1 cellular context compared by ENCODE assay signal in genomic region chr5:177390363-177391300, GRCh38.
TF ChIP-seq lines count a peak whose summit lies in the region.

No MANE protein-coding gene starts in this region.

TF ChIP-seq in K562, 482 proteins besides CTCF, POLR2A, EP300 and RAD21 (continued from another document):
- TF ChIP-seq, protein P1, sequence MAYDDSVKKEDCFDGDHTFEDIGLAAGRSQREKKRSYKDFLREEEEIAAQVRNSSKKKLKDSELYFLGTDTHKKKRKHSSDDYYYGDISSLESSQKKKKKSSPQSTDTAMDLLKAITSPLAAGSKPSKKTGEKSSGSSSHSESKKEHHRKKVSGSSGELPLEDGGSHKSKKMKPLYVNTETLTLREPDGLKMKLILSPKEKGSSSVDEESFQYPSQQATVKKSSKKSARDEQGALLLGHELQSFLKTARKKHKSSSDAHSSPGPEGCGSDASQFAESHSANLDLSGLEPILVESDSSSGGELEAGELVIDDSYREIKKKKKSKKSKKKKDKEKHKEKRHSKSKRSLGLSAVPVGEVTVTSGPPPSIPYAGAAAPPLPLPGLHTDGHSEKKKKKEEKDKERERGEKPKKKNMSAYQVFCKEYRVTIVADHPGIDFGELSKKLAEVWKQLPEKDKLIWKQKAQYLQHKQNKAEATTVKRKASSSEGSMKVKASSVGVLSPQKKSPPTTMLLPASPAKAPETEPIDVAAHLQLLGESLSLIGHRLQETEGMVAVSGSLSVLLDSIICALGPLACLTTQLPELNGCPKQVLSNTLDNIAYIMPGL (CRISPR knock-in tag; IDR thresholded peaks at IDR 0.05): 0 out of 2 replicates have a peak, but pooled peaks have one; percentile 44
- TF ChIP-seq CSDE1 (IDR thresholded peaks at IDR 0.05): peak in 1 of 2 experiments; percentile 57; a peak in 1 of 4 replicates
- TF ChIP-seq, protein P2, sequence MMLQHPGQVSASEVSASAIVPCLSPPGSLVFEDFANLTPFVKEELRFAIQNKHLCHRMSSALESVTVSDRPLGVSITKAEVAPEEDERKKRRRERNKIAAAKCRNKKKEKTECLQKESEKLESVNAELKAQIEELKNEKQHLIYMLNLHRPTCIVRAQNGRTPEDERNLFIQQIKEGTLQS (IDR thresholded peaks at IDR 0.05): no peak
- TF ChIP-seq, protein P2 (CRISPR knock-in tag; conservative IDR thresholded peaks at IDR 0.05): 0 out of 2 replicates have a peak, but pooled peaks have one; percentile 38
- TF ChIP-seq MIER1 (IDR thresholded peaks at IDR 0.05; ENCODE audit: low read depth): no peak
- no peak for TF ChIP-seq ZNF696 (CRISPR knock-in tag; conservative IDR thresholded peaks at IDR 0.05)
- peak; percentile 61; the same call in 1 of the 2 replicates for TF ChIP-seq CTBP1 (IDR thresholded peaks at IDR 0.05; ENCODE audit: borderline replicate concordance)
- peak; percentile 23; the same call in 1 of the 2 replicates for TF ChIP-seq BHLHE40 (IDR thresholded peaks at IDR 0.05; ENCODE audit: low read length)
- TF ChIP-seq, protein P3, sequence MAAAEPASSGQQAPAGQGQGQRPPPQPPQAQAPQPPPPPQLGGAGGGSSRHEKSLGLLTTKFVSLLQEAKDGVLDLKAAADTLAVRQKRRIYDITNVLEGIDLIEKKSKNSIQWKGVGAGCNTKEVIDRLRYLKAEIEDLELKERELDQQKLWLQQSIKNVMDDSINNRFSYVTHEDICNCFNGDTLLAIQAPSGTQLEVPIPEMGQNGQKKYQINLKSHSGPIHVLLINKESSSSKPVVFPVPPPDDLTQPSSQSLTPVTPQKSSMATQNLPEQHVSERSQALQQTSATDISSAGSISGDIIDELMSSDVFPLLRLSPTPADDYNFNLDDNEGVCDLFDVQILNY (CRISPR knock-in tag; IDR thresholded peaks at IDR 0.05): no peak
- TF ChIP-seq, protein P4, sequence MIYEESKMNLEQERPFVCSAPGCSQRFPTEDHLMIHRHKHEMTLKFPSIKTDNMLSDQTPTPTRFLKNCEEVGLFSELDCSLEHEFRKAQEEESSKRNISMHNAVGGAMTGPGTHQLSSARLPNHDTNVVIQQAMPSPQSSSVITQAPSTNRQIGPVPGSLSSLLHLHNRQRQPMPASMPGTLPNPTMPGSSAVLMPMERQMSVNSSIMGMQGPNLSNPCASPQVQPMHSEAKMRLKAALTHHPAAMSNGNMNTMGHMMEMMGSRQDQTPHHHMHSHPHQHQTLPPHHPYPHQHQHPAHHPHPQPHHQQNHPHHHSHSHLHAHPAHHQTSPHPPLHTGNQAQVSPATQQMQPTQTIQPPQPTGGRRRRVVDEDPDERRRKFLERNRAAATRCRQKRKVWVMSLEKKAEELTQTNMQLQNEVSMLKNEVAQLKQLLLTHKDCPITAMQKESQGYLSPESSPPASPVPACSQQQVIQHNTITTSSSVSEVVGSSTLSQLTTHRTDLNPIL (CRISPR knock-in tag; IDR thresholded peaks at IDR 0.05): no peak
- no peak for TF ChIP-seq UBTF (IDR thresholded peaks at IDR 0.05; ENCODE audit: borderline replicate concordance in 1 of 2, low read depth in 2 of 2, low read length in 2 of 2)
- no peak for TF ChIP-seq ZNF445 (CRISPR knock-in tag; IDR thresholded peaks at IDR 0.05; ENCODE audit: low read depth)
- TF ChIP-seq SMARCC2 (IDR thresholded peaks at IDR 0.05; ENCODE audit: low read depth): no peak
- TF ChIP-seq STAG1 (CRISPR knock-in tag; IDR thresholded peaks at IDR 0.05; ENCODE audit: borderline replicate concordance): peak; percentile 54; the same call in 1 of the 2 replicates
- no peak for TF ChIP-seq ZNF655 (CRISPR knock-in tag; IDR thresholded peaks at IDR 0.05)
- TF ChIP-seq MLX (CRISPR knock-in tag; conservative IDR thresholded peaks at IDR 0.05): no peak
- TF ChIP-seq ZNF589 (CRISPR knock-in tag; IDR thresholded peaks at IDR 0.05; ENCODE audit: low read depth): no peak
- TF ChIP-seq HOXB6 (CRISPR knock-in tag; IDR thresholded peaks at IDR 0.05; ENCODE audit: borderline replicate concordance): no peak
- TF ChIP-seq, protein P5, sequence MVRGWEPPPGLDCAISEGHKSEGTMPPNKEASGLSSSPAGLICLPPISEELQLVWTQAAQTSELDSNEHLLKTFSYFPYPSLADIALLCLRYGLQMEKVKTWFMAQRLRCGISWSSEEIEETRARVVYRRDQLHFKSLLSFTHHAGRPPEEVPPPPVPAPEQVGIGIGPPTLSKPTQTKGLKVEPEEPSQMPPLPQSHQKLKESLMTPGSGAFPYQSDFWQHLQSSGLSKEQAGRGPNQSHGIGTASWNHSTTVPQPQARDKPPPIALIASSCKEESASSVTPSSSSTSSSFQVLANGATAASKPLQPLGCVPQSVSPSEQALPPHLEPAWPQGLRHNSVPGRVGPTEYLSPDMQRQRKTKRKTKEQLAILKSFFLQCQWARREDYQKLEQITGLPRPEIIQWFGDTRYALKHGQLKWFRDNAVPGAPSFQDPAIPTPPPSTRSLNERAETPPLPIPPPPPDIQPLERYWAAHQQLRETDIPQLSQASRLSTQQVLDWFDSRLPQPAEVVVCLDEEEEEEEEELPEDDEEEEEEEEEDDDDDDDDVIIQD (CRISPR knock-in tag; IDR thresholded peaks at IDR 0.05): 0 out of 2 replicates have a peak, but pooled peaks have one; percentile 11
- TF ChIP-seq EWSR1 (IDR thresholded peaks at IDR 0.05; ENCODE audit: borderline replicate concordance, low read depth, partially characterized antibody): no peak
- TF ChIP-seq KLF16 (IDR thresholded peaks at IDR 0.05): peak; percentile 68
- no peak for TF ChIP-seq RFX7 (CRISPR knock-in tag; IDR thresholded peaks at IDR 0.05)
- no peak for TF ChIP-seq PRPF4 (IDR thresholded peaks at IDR 0.05; ENCODE audit: insufficient read depth, low read depth, low read length, poor library complexity, severe bottlenecking)
- TF ChIP-seq JUND (IDR thresholded peaks at IDR 0.05; ENCODE audit: borderline replicate concordance, low read depth, low read length): 0 out of 2 replicates have a peak, but pooled peaks have one; percentile 22
- TF ChIP-seq JUND (tag; IDR thresholded peaks at IDR 0.05; ENCODE audit: borderline replicate concordance, low read depth, low read length): no peak
- TF ChIP-seq ATF7 (IDR thresholded peaks at IDR 0.05): peak; percentile 38; the same call in 1 of the 2 replicates
- no peak for TF ChIP-seq MBD1 (CRISPR knock-in tag; IDR thresholded peaks at IDR 0.05)
- no peak for TF ChIP-seq SFPQ (IDR thresholded peaks at IDR 0.05; ENCODE audit: low read depth, low read length)
- no peak for TF ChIP-seq E2F3 (CRISPR knock-in tag; IDR thresholded peaks at IDR 0.05)
- TF ChIP-seq HDAC1 (IDR thresholded peaks at IDR 0.05): peak in 1 of 2 experiments; percentile 52; a peak in 2 of 4 replicates
- no peak for TF ChIP-seq POLR2AphosphoS5 (IDR thresholded peaks at IDR 0.05; ENCODE audit: control insufficient read depth, insufficient read depth, low read depth, low read length)
- no peak for TF ChIP-seq HNRNPLL (IDR thresholded peaks at IDR 0.05; ENCODE audit: low read depth, low read length, poor library complexity, severe bottlenecking)
- TF ChIP-seq ZNF224 (CRISPR knock-in tag; IDR thresholded peaks at IDR 0.05): no peak
- TF ChIP-seq ESRRA (IDR thresholded peaks at IDR 0.05; ENCODE audit: borderline replicate concordance, low read depth): peak; percentile 27; the same call in 1 of the 2 replicates
- no peak for TF ChIP-seq ZNF197 (CRISPR knock-in tag; IDR thresholded peaks at IDR 0.05; ENCODE audit: low read depth)
- TF ChIP-seq SRSF9 (IDR thresholded peaks at IDR 0.05; ENCODE audit: borderline replicate concordance, low read depth, low read length): no peak
- no peak for TF ChIP-seq ARHGAP35 (IDR thresholded peaks at IDR 0.05; ENCODE audit: partially characterized antibody)
- TF ChIP-seq TRIM24 (IDR thresholded peaks at IDR 0.05): no peak
- TF ChIP-seq NFXL1 (CRISPR knock-in tag; IDR thresholded peaks at IDR 0.05): no peak
- no peak for TF ChIP-seq ZNF354B (CRISPR knock-in tag; IDR thresholded peaks at IDR 0.05)
